In genomic region chr22:23243859-23244689, GRCh38 we compare ENCODE assay signal across 1 cellular context.
TF ChIP-seq lines count a peak whose summit lies in the region.

No MANE protein-coding gene starts in this region.

TF ChIP-seq in WTC11, 78 proteins besides CTCF, POLR2A, EP300 and RAD21 (continued from another document):
- TF ChIP-seq PRDM15 (CRISPR knock-in tag; IDR thresholded peaks at IDR 0.05) (no peak), ATF2 (CRISPR knock-in tag; IDR thresholded peaks at IDR 0.05; ENCODE audit: borderline replicate concordance, low read depth) (no peak), ZNF281 (CRISPR knock-in tag; IDR thresholded peaks at IDR 0.05) (no peak), FOXJ3 (CRISPR knock-in tag; IDR thresholded peaks at IDR 0.05; ENCODE audit: borderline replicate concordance) (no peak), USF2 (CRISPR knock-in tag; IDR thresholded peaks at IDR 0.05) (no peak), PRRX2 (CRISPR knock-in tag; IDR thresholded peaks at IDR 0.05) (no peak), E2F5 (CRISPR knock-in tag; IDR thresholded peaks at IDR 0.05) (no peak), ZNF138 (CRISPR knock-in tag; conservative IDR thresholded peaks at IDR 0.05) (no peak), KAT7 (CRISPR knock-in tag; IDR thresholded peaks at IDR 0.05; ENCODE audit: borderline replicate concordance) (no peak), JUN (CRISPR knock-in tag; IDR thresholded peaks at IDR 0.05) (no peak)
